Comparison of ENCODE assay signal across 1 cellular context in genomic region chr14:92039720-92040430, GRCh38.
TF ChIP-seq lines count a peak whose summit lies in the region.

Gene TRIP11 (minus strand): TSS chr14:92040059. CDS start chr14:92039685, 374 bp downstream.

TF ChIP-seq in K562, 482 proteins besides CTCF, POLR2A, EP300 and RAD21 (continued from another document and continues in another):
- TF ChIP-seq USF2 (CRISPR knock-in tag; IDR thresholded peaks at IDR 0.05) (0 out of 2 replicates have a peak, but pooled peaks have one; percentile 1), CEBPZ (IDR thresholded peaks at IDR 0.05; ENCODE audit: borderline replicate concordance, low read depth, low read length) (no peak), ATF6 (CRISPR knock-in tag; IDR thresholded peaks at IDR 0.05) (no peak), ZNF354B (CRISPR knock-in tag; IDR thresholded peaks at IDR 0.05) (no peak), GABPB2 (CRISPR knock-in tag; conservative IDR thresholded peaks at IDR 0.05) (no peak), SAFB2 (IDR thresholded peaks at IDR 0.05; ENCODE audit: borderline replicate concordance, low read depth, low read length, severe bottlenecking) (no peak), DACH1 (IDR thresholded peaks at IDR 0.05; ENCODE audit: partially characterized antibody) (no peak), ZNF592 (IDR thresholded peaks at IDR 0.05) (peak; percentile 16), BRD4 (IDR thresholded peaks at IDR 0.05) (peak; percentile 93), HDAC8 (tag; IDR thresholded peaks at IDR 0.05) (no peak), ZBTB8A (IDR thresholded peaks at IDR 0.05; ENCODE audit: partially characterized antibody) (no peak), TGIF2 (CRISPR knock-in tag; IDR thresholded peaks at IDR 0.05) (no peak), MBD1 (CRISPR knock-in tag; IDR thresholded peaks at IDR 0.05) (no peak), ZSCAN32 (CRISPR knock-in tag; IDR thresholded peaks at IDR 0.05) (no peak), HMG20A (CRISPR knock-in tag; conservative IDR thresholded peaks at IDR 0.05) (no peak), NFIC (IDR thresholded peaks at IDR 0.05) (peak; percentile 23; the same call in 1 of the 2 replicates), ZNF41 (CRISPR knock-in tag; conservative IDR thresholded peaks at IDR 0.05) (0 out of 2 replicates have a peak, but pooled peaks have one; percentile 20), EP400 (IDR thresholded peaks at IDR 0.05) (peak; percentile 92), PYGO2 (tag; IDR thresholded peaks at IDR 0.05) (no peak), NR3C1 (CRISPR knock-in tag; IDR thresholded peaks at IDR 0.05) (no peak), POU5F1 (IDR thresholded peaks at IDR 0.05; ENCODE audit: borderline replicate concordance, low read depth, low read length, partially characterized antibody) (no peak), NR0B1 (IDR thresholded peaks at IDR 0.05; ENCODE audit: partially characterized antibody) (no peak), TFAM (CRISPR knock-in tag; conservative IDR thresholded peaks at IDR 0.05) (no peak), ZSCAN29 (IDR thresholded peaks at IDR 0.05) (no peak; the same call in 1 of the 2 replicates), MXI1 (IDR thresholded peaks at IDR 0.05; ENCODE audit: low read depth, low read length) (no peak), IFI16 (CRISPR knock-in tag; IDR thresholded peaks at IDR 0.05) (no peak), AFF1 (IDR thresholded peaks at IDR 0.05; ENCODE audit: low read depth in 1 of 2, partially characterized antibody in 2 of 2) (no peak), USF1 (CRISPR knock-in tag; IDR thresholded peaks at IDR 0.05) (no peak), SETDB1 (IDR thresholded peaks at IDR 0.05; ENCODE audit: low read length) (no peak), CBFB (CRISPR knock-in tag; IDR thresholded peaks at IDR 0.05) (peak; percentile 93; the same call in 1 of the 2 replicates), SOX6 (IDR thresholded peaks at IDR 0.05) (no peak; the same call in 1 of the 2 replicates), EWSR1 (IDR thresholded peaks at IDR 0.05; ENCODE audit: borderline replicate concordance, low read depth, partially characterized antibody) (no peak), PHTF2 (CRISPR knock-in tag; IDR thresholded peaks at IDR 0.05) (no peak), TBP (optimal IDR thresholded peaks at IDR 0.05; ENCODE audit: low read depth, low read length) (peak; percentile 82), TAF15 (IDR thresholded peaks at IDR 0.05; ENCODE audit: low read depth, low read length) (no peak), THRAP3 (IDR thresholded peaks at IDR 0.05; ENCODE audit: borderline replicate concordance) (no peak), E2F6 (IDR thresholded peaks at IDR 0.05; ENCODE audit: borderline replicate concordance in 1 of 2, extremely low read depth in 1 of 2, insufficient read depth in 1 of 2, insufficient read length in 1 of 2, low read depth in 1 of 2, low read length in 1 of 2, poor library complexity in 1 of 2, severe bottlenecking in 1 of 2) (peak; percentile 71 to 76), ZKSCAN3 (CRISPR knock-in tag; IDR thresholded peaks at IDR 0.05) (no peak), ZNF146 (CRISPR knock-in tag; IDR thresholded peaks at IDR 0.05; ENCODE audit: unreplicated experiment) (no peak), HDAC1 (IDR thresholded peaks at IDR 0.05) (peak in 1 of 2 experiments; percentile 29; a peak in 1 of 4 replicates), HNRNPK (IDR thresholded peaks at IDR 0.05; ENCODE audit: low read depth, low read length, poor library complexity, severe bottlenecking) (no peak), CBFA2T2 (conservative IDR thresholded peaks at IDR 0.05) (no peak)
